In the genomic region with DNA sequence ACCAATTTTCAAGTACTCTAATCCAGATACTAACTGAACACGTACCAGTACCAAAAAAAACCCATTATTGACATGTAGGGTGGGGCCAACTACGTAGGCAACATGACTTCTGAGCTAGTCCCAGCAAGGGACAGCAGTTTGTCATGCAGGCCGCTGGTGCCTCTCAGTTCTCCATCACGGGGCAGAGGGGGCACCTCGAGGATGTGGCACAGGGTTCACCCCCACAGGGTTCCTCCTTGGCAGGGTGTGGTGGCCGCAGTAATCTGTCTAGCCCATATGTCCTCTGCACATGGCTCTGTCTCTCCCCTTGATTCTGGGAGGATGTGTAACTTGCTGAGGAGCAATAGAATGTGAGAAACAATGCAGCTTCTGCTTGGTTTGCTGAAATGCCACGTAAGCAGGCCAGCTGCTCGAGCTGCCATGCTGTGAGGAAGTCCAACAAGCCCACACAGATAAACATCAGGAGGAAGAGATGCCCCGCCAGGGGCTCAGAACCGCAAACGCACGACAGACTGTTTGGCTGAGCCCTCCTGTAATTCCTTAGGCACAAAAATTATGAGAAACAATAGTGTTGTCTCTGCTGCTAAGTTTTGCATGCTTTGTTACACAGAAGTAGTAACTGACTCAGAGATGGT, we compare ENCODE assay signal across 25 cellular contexts.
A peak's percentile ranks its signal among the peaks of the same experiment; 100 is the strongest.
DNase-seq lines count a peak whose midpoint lies in the region; ATAC-seq, FAIRE-seq and TF ChIP-seq lines count a peak whose summit lies in the region.
"Had no signal": no experiment of that assay in that cellular context is flagged by ENCODE, and none has a peak within 500 bp of the region (broad histone marks: within the 10 kb centered on the region; RNA-seq: fewer than 3 reads in every experiment).

No MANE protein-coding gene starts in this region.

- no peaks in the 10 kb centered on the region for H3K27me3 ChIP-seq in heart right ventricle
- no peaks in the 10 kb centered on the region; a peak in 1 of 5 replicates for H3K27me3 ChIP-seq in HepG2 (ENCODE audit: control insufficient read depth in 1 of 2, insufficient read depth in 2 of 2, low read length in 2 of 2)
- H3K27me3 ChIP-seq in aorta (ENCODE audit: control insufficient read depth in 1 of 2, insufficient read depth in 2 of 2, low read length in 1 of 2) = no peaks in the 10 kb centered on the region
- H3K27me3 ChIP-seq: Peyer's patch had no signal

- in situ Hi-C loops in HepG2 (cut with HindIII; ENCODE audit: extremely low pct_ligation_motif_present, low pct_unique_long_range_greater_than_20kb) = no loop called here

- ATAC-seq in Right ventricle myocardium superior (ENCODE audit: poor library complexity) (no peak), heart right ventricle (no peak), HepG2 (no peak), aorta (ENCODE audit: low FRiP score) (no peak)
- ATAC-seq: CD8-positive, alpha-beta T cell; Right ventricle myocardium inferior had no signal

- H2AFZ ChIP-seq in HepG2 (ENCODE audit: low read length) = no peak overlapping the region

- no TSS peak for BruUV-seq in HepG2 (replicated peaks; lab: Mats Ljungman, UMichigan)

- peaks cover 0 to 13% (median 0%) of the 10 kb centered on the region in 11 donors for H3K9me3 ChIP-seq in heart right ventricle
- no peaks in the 10 kb centered on the region for H3K9me3 ChIP-seq in HepG2 (ENCODE audit: low read length)
- no peaks in the 10 kb centered on the region for H3K9me3 ChIP-seq in aorta (ENCODE audit: control insufficient read depth, low read length)
- H3K9me3 ChIP-seq: Peyer's patch had no signal

- H3K79me2 ChIP-seq in HepG2 (ENCODE audit: insufficient read depth, low read length) = no peaks in the 10 kb centered on the region

- TF ChIP-seq CTCF in heart right ventricle (IDR thresholded peaks at IDR 0.05) (no peak), HepG2 (CRISPR knock-in tag; IDR thresholded peaks at IDR 0.05) (no peak)

- TF ChIP-seq EP300 in HepG2 (IDR thresholded peaks at IDR 0.05; ENCODE audit: low read depth in 2 of 2, low read length in 2 of 2) (no peak), HepG2 (CRISPR knock-in tag; IDR thresholded peaks at IDR 0.05; ENCODE audit: borderline replicate concordance) (no peak)

- WGBS in heart right ventricle, 2 donors = 87% methylated on average over 12 of the region's 12 CpGs
- 61% methylated on average over 10 of the region's 12 CpGs for WGBS in HepG2 (ENCODE audit: low lambda C conversion rate)
- WGBS in aorta, 2 donors = 92 to 93% methylated on average over 12 of the region's 12 CpGs

- no peaks in the 10 kb centered on the region for H4K20me1 ChIP-seq in HepG2 (ENCODE audit: insufficient read depth, low read length)

- H3K27ac ChIP-seq in heart right ventricle = no peak overlapping the region
- no peak overlapping the region for H3K27ac ChIP-seq in HepG2 (ENCODE audit: extremely low read length, insufficient read depth, low read length)
- H3K27ac ChIP-seq in aorta (ENCODE audit: low read depth in 1 of 2, low read length in 2 of 2) = no peak overlapping the region
- H3K27ac ChIP-seq: Peyer's patch had no signal

- CTCF ChIA-PET in HepG2 (lab: Yijun Ruan, JAX; ENCODE audit: low intra/inter-chr PET ratio, low total read pairs) = no interaction called here

- intact Hi-C loops in Right ventricle myocardium superior (cut with DNase I) = no loop called here
- intact Hi-C loops in heart right ventricle (cut with DNase I) = no loop called here
- intact Hi-C loops in HepG2 (cut with micrococcal nuclease; ENCODE audit: unreplicated experiment) = no loop called here
- intact Hi-C loops in aorta (cut with DNase I) = no loop called here

- no peak for TF ChIP-seq POLR2A in HepG2 (IDR thresholded peaks at IDR 0.05; ENCODE audit: insufficient read depth in 1 of 2, low read depth in 2 of 2, low read length in 2 of 2)

- H3K9ac ChIP-seq in HepG2 (ENCODE audit: insufficient read depth, low read depth, low read length) = no peak overlapping the region

- H3K4me1 ChIP-seq in heart right ventricle = peaks cover 4 to 36% (median 15%) of the 10 kb centered on the region in 9 donors
- peaks cover 49% of the 10 kb centered on the region for H3K4me1 ChIP-seq in HepG2 (ENCODE audit: insufficient read depth, low read length)
- no peaks in the 10 kb centered on the region for H3K4me1 ChIP-seq in aorta (ENCODE audit: control insufficient read depth in 1 of 2, insufficient read depth in 2 of 2, low read length in 2 of 2)

- no peak overlapping the region for H3K4me2 ChIP-seq in HepG2 (ENCODE audit: low read depth, low read length)

- peak; percentile 13 for DNase-seq in Right ventricle myocardium superior
- DNase-seq in heart right ventricle = no peak
- DNase-seq in RPMI8226 = peak; percentile 20
- no peak for DNase-seq in HepG2 (ENCODE audit: low spot score)
- DNase-seq in aorta = peak; percentile 28 to 45
- no peak for DNase-seq in NCI-H748 treated with DMSO at 0.1 percent for 48 hours (lab: John Stamatoyannopoulos, UW)
- no peak for DNase-seq in urothelium cell line (ENCODE audit: low spot score)
- no peak for DNase-seq in superior temporal gyrus (ENCODE audit: extremely low spot score)
- DNase-seq: AML-193; C1 segment of cervical spinal cord; Calu3; CD8-positive, alpha-beta T cell; DMS153; GDM1; MM.1S; NCI-H1092; NCI-H1436; NCI-H1930; NCI-H2227 treated with DMSO at 0.1 percent for 48 hours; NCI-H510A; SW 1271 had no signal

- FAIRE-seq in HepG2 (lab: Jason Lieb, UNC) = no peak
- FAIRE-seq in urothelium cell line (lab: Jason Lieb, UNC) = no peak
- FAIRE-seq: GM19239, H54 had no signal

- TF ChIP-seq RAD21 in HepG2 (CRISPR knock-in tag; IDR thresholded peaks at IDR 0.05) = no peak

- POLR2A ChIA-PET in HepG2 (lab: Yijun Ruan, JAX) = interaction anchor here (2.4 kb wide), 1 partner anchor 80 kb away, joined by 11 read pairs; no protein-coding TSS in a partner anchor

- H3K4me3 ChIP-seq in heart right ventricle (no peak overlapping the region), HepG2 (replicated peaks in 1 of 3; ENCODE audit: insufficient read depth in 1 of 3, low read depth in 2 of 3, low read length in 3 of 3) (no peak overlapping the region), aorta (ENCODE audit: low read length in 2 of 2) (no peak overlapping the region)
- H3K4me3 ChIP-seq: Peyer's patch had no signal

- H3K36me3 ChIP-seq in heart right ventricle (no peaks in the 10 kb centered on the region), HepG2 (replicated peaks in 1 of 2; ENCODE audit: control insufficient read depth in 1 of 2, insufficient read depth in 2 of 2, low read length in 2 of 2) (no peaks in the 10 kb centered on the region), aorta (ENCODE audit: control insufficient read depth in 1 of 2, insufficient read depth in 2 of 2, low read length in 1 of 2) (no peaks in the 10 kb centered on the region)
- H3K36me3 ChIP-seq: Peyer's patch had no signal

TF ChIP-seq in HepG2, 621 proteins besides CTCF, POLR2A, EP300 and RAD21:
- TF ChIP-seq, protein P1, sequence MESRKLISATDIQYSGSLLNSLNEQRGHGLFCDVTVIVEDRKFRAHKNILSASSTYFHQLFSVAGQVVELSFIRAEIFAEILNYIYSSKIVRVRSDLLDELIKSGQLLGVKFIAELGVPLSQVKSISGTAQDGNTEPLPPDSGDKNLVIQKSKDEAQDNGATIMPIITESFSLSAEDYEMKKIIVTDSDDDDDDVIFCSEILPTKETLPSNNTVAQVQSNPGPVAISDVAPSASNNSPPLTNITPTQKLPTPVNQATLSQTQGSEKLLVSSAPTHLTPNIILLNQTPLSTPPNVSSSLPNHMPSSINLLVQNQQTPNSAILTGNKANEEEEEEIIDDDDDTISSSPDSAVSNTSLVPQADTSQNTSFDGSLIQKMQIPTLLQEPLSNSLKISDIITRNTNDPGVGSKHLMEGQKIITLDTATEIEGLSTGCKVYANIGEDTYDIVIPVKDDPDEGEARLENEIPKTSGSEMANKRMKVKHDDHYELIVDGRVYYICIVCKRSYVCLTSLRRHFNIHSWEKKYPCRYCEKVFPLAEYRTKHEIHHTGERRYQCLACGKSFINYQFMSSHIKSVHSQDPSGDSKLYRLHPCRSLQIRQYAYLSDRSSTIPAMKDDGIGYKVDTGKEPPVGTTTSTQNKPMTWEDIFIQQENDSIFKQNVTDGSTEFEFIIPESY (CRISPR knock-in tag; IDR thresholded peaks at IDR 0.05) = 0 out of 2 replicates have a peak, but pooled peaks have one; percentile 36
- no peak for TF ChIP-seq ZNF337 (CRISPR knock-in tag; IDR thresholded peaks at IDR 0.05; ENCODE audit: borderline replicate concordance, low read depth)
TF ChIP-seq in HepG2: peak in this region for 1.

Comparison
In these comparisons a context has a peak if more than half of its experiments do, and no peak if none do; other contexts are left out.
1. DNase-seq: peak in Right ventricle myocardium superior (single experiment), RPMI8226 (single experiment) and aorta (2 of 2); none in heart right ventricle (0 of 2), HepG2 (single experiment), NCI-H748 treated with DMSO at 0.1 percent for 48 hours (single experiment), urothelium cell line (single experiment) and superior temporal gyrus (single experiment).